ENCODE assay signal across 18 cellular contexts in genomic region chr17:64008830-64009229, GRCh38. TPM values are rescaled to one million over a fixed set of nuclear protein-coding genes. Genes with fewer than 3 reads are reported as not detected.
DNase-seq lines count a peak whose midpoint lies in the region; ATAC-seq, FAIRE-seq and TF ChIP-seq lines count a peak whose summit lies in the region.
"Had no signal": no experiment of that assay in that cellular context is flagged by ENCODE, and none has a peak within 500 bp of the region (broad histone marks: within the 10 kb centered on the region; RNA-seq: fewer than 3 reads in every experiment).

No MANE protein-coding gene starts in this region.

- TF ChIP-seq POLR2A in K562 (conservative IDR thresholded peaks at IDR 0.05), result no peak
- no peak for TF ChIP-seq POLR2A in H54 (IDR thresholded peaks at IDR 0.05; ENCODE audit: low read depth, low read length)
- no peak for TF ChIP-seq POLR2A in ovary (IDR thresholded peaks at IDR 0.05)

- H3K4me3 ChIP-seq in ACC112 (ENCODE audit: low read depth, low read length) (no peak overlapping the region), BLaER1 (no peak overlapping the region), K562 (no peak overlapping the region), ovary (no peak overlapping the region)
- H3K4me3 ChIP-seq: smooth muscle cell had no signal

- DNase-seq in K562 (ENCODE audit: extremely low read depth in 1 of 4, low spot score in 3 of 4) (no peak), H54 (ENCODE audit: insufficient read length, low spot score) (no peak), ovary (no peak)
- DNase-seq in naive thymus-derived CD8-positive, alpha-beta T cell, result peak in 1 of 10 donors; percentile 2
- DNase-seq: activated B cell treated with CpG ODN at 0.5 μM for 24 hours, brain microvascular endothelial cell, foreskin melanocyte, mesendoderm, NCI-H1694, NCI-H446 treated with DMSO at 0.1 percent for 48 hours, occipital lobe, substantia nigra had no signal

- H3K4me2 ChIP-seq in BLaER1 (peak overlapping the region; percentile 91), K562 (ENCODE audit: insufficient read depth, low read length) (no peak overlapping the region)
- H3K4me2 ChIP-seq: smooth muscle cell had no signal

- peak overlapping the region in 5 of 10 donors; percentile 18 to 63 (median 40) for H3K4me3 Mint-ChIP-seq in naive thymus-derived CD8-positive, alpha-beta T cell
- H3K4me3 Mint-ChIP-seq: activated B cell treated with CpG ODN at 0.5 μM for 24 hours; activated T-helper 1 cell treated with anti-CD3 and anti-CD28 coated beads, Interleukin-12 subunit alpha, Interleukin-12 subunit beta, Interleukin-2, Interleukin-4 antibody, amounts not matched to agents 30 ng/mL and 10 ng/mL and 1 ng/mL, durations not matched to agents 14 hours and 24 hours and 36 hours had no signal

- TF ChIP-seq CTCF in K562 (IDR thresholded peaks at IDR 0.05 in 2 of 3, conservative IDR thresholded peaks at IDR 0.05 in 1 of 3; ENCODE audit: insufficient read depth in 2 of 3, low read depth in 1 of 3, low read length in 3 of 3) (no peak), ovary (IDR thresholded peaks at IDR 0.05) (no peak)

- H3K36me3 ChIP-seq in ACC112 (ENCODE audit: insufficient read depth, low read length) (no peaks in the 10 kb centered on the region), BLaER1 (peaks cover 78% of the 10 kb centered on the region), K562 (ENCODE audit: control insufficient read depth, insufficient read depth, low read length) (peaks cover 17% of the 10 kb centered on the region), ovary (no peaks in the 10 kb centered on the region)
- H3K36me3 ChIP-seq: brain microvascular endothelial cell had no signal

- H3K27ac ChIP-seq in ACC112 (ENCODE audit: low read depth, low read length) (peak overlapping the region; percentile 38; the same call in 1 of the 2 replicates), BLaER1 (peak overlapping the region; percentile 80), K562 (ENCODE audit: extremely low read depth, low read depth, low read length) (no peak overlapping the region), ovary (no peak overlapping the region)
- H3K27ac ChIP-seq: brain microvascular endothelial cell, HL-60 had no signal

- H3K27me3 Mint-ChIP-seq in naive thymus-derived CD8-positive, alpha-beta T cell, result no peaks in the 10 kb centered on the region
- H3K27me3 Mint-ChIP-seq: activated B cell treated with CpG ODN at 0.5 μM for 24 hours had no signal

- no peaks in the 10 kb centered on the region for H3K9me1 ChIP-seq in K562 (ENCODE audit: control insufficient read depth, insufficient read depth, low read length)

- FAIRE-seq in K562 (lab: Jason Lieb, UNC) (no peak), H54 (lab: Jason Lieb, UNC) (no peak)

- ATAC-seq in K562 (no peak), GM19395 (IDR thresholded peaks at IDR 0.05; ENCODE audit: unreplicated experiment) (no peak)
- no peak for ATAC-seq in naive thymus-derived CD8-positive, alpha-beta T cell

- H3K9ac ChIP-seq in BLaER1 (0 out of 2 replicates have a peak overlapping the region, but pooled peaks have one; percentile 42), K562 (ENCODE audit: insufficient read depth in 1 of 2, low read depth in 2 of 2, low read length in 2 of 2) (no peak overlapping the region)

- no peak for TF ChIP-seq RAD21 in K562 (CRISPR knock-in tag; conservative IDR thresholded peaks at IDR 0.05 in 1 of 2, IDR thresholded peaks at IDR 0.05 in 1 of 2)

- peaks cover 0 to 75% (median 17%) of the 10 kb centered on the region in 3 donors for H3K36me3 Mint-ChIP-seq in naive thymus-derived CD8-positive, alpha-beta T cell

- 84% methylated on average over 4 of the region's 4 CpGs for WGBS in K562 (ENCODE audit: insufficient coverage, low coverage, missing lambda C conversion rate)
- WGBS in ovary, 3 donors, result 69 to 77% (median 71%) methylated on average over 4 of the region's 4 CpGs

- TF ChIP-seq EP300 in K562 (IDR thresholded peaks at IDR 0.05; ENCODE audit: low read length) (no peak), ovary (IDR thresholded peaks at IDR 0.05) (no peak)

- POLR2A ChIA-PET in K562 (lab: Yijun Ruan, JAX), result interaction anchor here (0.6 kb wide), 1 partner anchor 245 kb away, joined by 3 read pairs; no protein-coding TSS in a partner anchor
- POLR2A ChIA-PET in naive thymus-derived CD8-positive, alpha-beta T cell (lab: Charles Lee), result interaction anchor here (2.1 kb wide), 1 partner anchor 11 kb away, joined by 9 read pairs; the partner anchor contains the start of gene ICAM2

- H3K79me2 ChIP-seq in ACC112 (ENCODE audit: control insufficient read depth, insufficient read depth, low read length, unreplicated experiment) (no peaks in the 10 kb centered on the region), K562 (ENCODE audit: control insufficient read depth, insufficient read depth, low read length) (peaks cover 22% of the 10 kb centered on the region)

- H3K27me3 ChIP-seq in ACC112 (ENCODE audit: insufficient read depth, low read length), result no peaks in the 10 kb centered on the region
- no peaks in the 10 kb centered on the region for H3K27me3 ChIP-seq in BLaER1
- H3K27me3 ChIP-seq in K562 (ENCODE audit: control insufficient read depth in 2 of 2, insufficient read depth in 2 of 2, low read length in 2 of 2), result no peaks in the 10 kb centered on the region
- no peaks in the 10 kb centered on the region for H3K27me3 ChIP-seq in ovary
- H3K27me3 ChIP-seq: brain microvascular endothelial cell had no signal

- H3K9me3 ChIP-seq in BLaER1 (peaks cover 5% of the 10 kb centered on the region; the same call in 1 of the 2 replicates), K562 (replicated peaks; ENCODE audit: control insufficient read depth, insufficient read depth, low read depth, low read length) (no peaks in the 10 kb centered on the region), ovary (no peaks in the 10 kb centered on the region)

- H3K4me1 ChIP-seq in ACC112 (ENCODE audit: control insufficient read depth, insufficient read depth, low read length, unreplicated experiment) (peaks cover 49% of the 10 kb centered on the region), BLaER1 (peaks cover 93% of the 10 kb centered on the region), K562 (replicated peaks in 1 of 2; ENCODE audit: control insufficient read depth in 2 of 2, insufficient read depth in 2 of 2, low read length in 2 of 2) (peaks cover 19 to 36% of the 10 kb centered on the region in 2 experiments), ovary (ENCODE audit: insufficient read depth) (no peaks in the 10 kb centered on the region)

- H3K9me3 Mint-ChIP-seq in naive thymus-derived CD8-positive, alpha-beta T cell, result no peaks in the 10 kb centered on the region
- H3K9me3 Mint-ChIP-seq: activated B cell treated with CpG ODN at 0.5 μM for 24 hours; activated T-helper 1 cell treated with anti-CD3 and anti-CD28 coated beads, Interleukin-12 subunit alpha, Interleukin-12 subunit beta, Interleukin-2, Interleukin-4 antibody, amounts not matched to agents 30 ng/mL and 10 ng/mL and 1 ng/mL, durations not matched to agents 14 hours and 24 hours and 36 hours had no signal

- no peak overlapping the region for H2AFZ ChIP-seq in ACC112 (ENCODE audit: low read length, unreplicated experiment)
- no peak overlapping the region for H2AFZ ChIP-seq in K562 (ENCODE audit: low read depth, low read length)

- H3K27ac Mint-ChIP-seq in naive thymus-derived CD8-positive, alpha-beta T cell, result peak overlapping the region in 8 of 10 donors; percentile 40 to 97 (median 68)
- H3K27ac Mint-ChIP-seq: activated T-helper 1 cell treated with anti-CD3 and anti-CD28 coated beads, Interleukin-12 subunit alpha, Interleukin-12 subunit beta, Interleukin-2, Interleukin-4 antibody, amounts not matched to agents 30 ng/mL and 10 ng/mL and 1 ng/mL, durations not matched to agents 14 hours and 24 hours and 36 hours had no signal

- CTCF ChIA-PET in K562 (lab: Yijun Ruan, JAX; ENCODE audit: low intra/inter-chr PET ratio), result no interaction called here

- peaks cover 93% of the 10 kb centered on the region for H4K20me1 ChIP-seq in BLaER1
- no peaks in the 10 kb centered on the region for H4K20me1 ChIP-seq in K562 (replicated peaks; ENCODE audit: control insufficient read depth, insufficient read depth, low read length)

- no TSS peak for BruUV-seq in K562 (replicated peaks; lab: Mats Ljungman, UMichigan)

- peaks cover 31 to 81% (median 74%) of the 10 kb centered on the region in 4 donors for H3K4me1 Mint-ChIP-seq in naive thymus-derived CD8-positive, alpha-beta T cell

- in situ Hi-C loops in K562 (cut with MboI), result no loop called here

- intact Hi-C loops in K562 (cut with micrococcal nuclease), result no loop called here
- intact Hi-C loops in ovary (cut with DNase I), result no loop called here

RNA-seq across cellular contexts. Expression of gene PRR29, which starts 10.7 kb away (rescaled TPM):
- total RNA-seq in K562 (2011; cell fraction: chromatin; rRNA removed; ENCODE audit: low replicate concordance), result 0.42 and 1.0 TPM in 2 replicates
- 0.26 and 0.67 TPM in 2 replicates for total RNA-seq in K562 (2011; cell fraction: nucleolus; rRNA removed)
- total RNA-seq in K562 (2011; cell fraction: nucleoplasm; rRNA removed), result 0.22 TPM in 1 of 2 replicates, not detected in the other
- total RNA-seq in K562 (2014; rRNA removed), result not detected in 2 replicates
- total RNA-seq in K562 (2014; rRNA removed; fragmentation: Illumina TruSeq; extraction: Trizol), result not detected in 2 replicates
- not detected in 2 replicates for total RNA-seq in K562 (2015; rRNA removed; fragmentation: Illumina TruSeq; extraction: Trizol)
- 0.04 TPM in 1 of 2 replicates, not detected in the other for total RNA-seq in K562 (2021)
- polyA plus RNA-seq in K562 (2011; rRNA removed), result not detected in 2 replicates
- 0.12 TPM in 1 of 2 replicates, not detected in the other for polyA plus RNA-seq in K562 (2011; cell fraction: cytosol; rRNA removed)
- 0.18 and 0.55 TPM in 2 replicates for polyA plus RNA-seq in K562 (2011; cell fraction: nucleus; rRNA removed)
- 2.3 and 2.6 TPM in 2 replicates for polyA plus RNA-seq in K562 (2012)
- polyA plus RNA-seq in K562 (2014; fragmentation: Illumina TruSeq; extraction: Trizol), result 0.10 and 0.18 TPM in 2 replicates
- under 1 TPM; 0.08 to 0.20 TPM for polyA plus RNA-seq in K562 (2014; fragmentation: Nextera tagmentation; extraction: Ambion mirVana)
- polyA plus RNA-seq in K562 (2014; rRNA removed), result 0.11 and 0.58 TPM in 2 replicates
- not detected in 2 replicates for polyA minus RNA-seq in K562 (2011; rRNA and poly(A)+ RNA removed)
- polyA minus RNA-seq in K562 (2011; cell fraction: cytosol; rRNA and poly(A)+ RNA removed), result not detected in 2 replicates
- polyA minus RNA-seq in K562 (2011; cell fraction: nucleus; rRNA and poly(A)+ RNA removed), result 0.27 and 0.44 TPM in 2 replicates
- total RNA-seq in naive thymus-derived CD8-positive, alpha-beta T cell, result under 1 TPM in 1 of 2 experiments, not detected in 1; 0.30 TPM
- polyA plus RNA-seq in naive thymus-derived CD8-positive, alpha-beta T cell, result 1 to 10 TPM; 3.4 to 4.6 (median 3.7) TPM
- 10 to 100 TPM in 1 of 7 donors, 1 to 10 TPM in 4, under 1 TPM in 1, not detected in 1; 0.20 to 58.5 (median 2.1) TPM for total RNA-seq in ovary
- under 1 TPM; 0.05 to 0.45 TPM for polyA plus RNA-seq in ovary
- total RNA-seq: activated B cell treated with CpG ODN at 0.5 μM for 24 hours, smooth muscle cell had no signal

RNA-seq across cellular contexts. Expression of gene ICAM2, which starts 11.6 kb away (rescaled TPM):
- 34.7 and 120 TPM in 2 replicates for total RNA-seq in K562 (2011; cell fraction: chromatin; rRNA removed; ENCODE audit: low replicate concordance)
- total RNA-seq in K562 (2011; cell fraction: nucleolus; rRNA removed), result 149 and 167 TPM in 2 replicates
- total RNA-seq in K562 (2011; cell fraction: nucleoplasm; rRNA removed), result 100 and 105 TPM in 2 replicates
- total RNA-seq in K562 (2014; rRNA removed) (56.9 and 85.3 TPM in 2 replicates), K562 (2014; rRNA removed; fragmentation: Illumina TruSeq; extraction: Trizol) (28.3 and 42.2 TPM in 2 replicates), K562 (2015; rRNA removed; fragmentation: Illumina TruSeq; extraction: Trizol) (59.0 and 60.6 TPM in 2 replicates), K562 (2021) (60.6 and 65.4 TPM in 2 replicates), ovary (10 to 100 TPM in 5 of 7 donors, 1 to 10 TPM in 2; 6.8 to 29.0 (median 17.4) TPM)
- polyA plus RNA-seq in K562 (2011; rRNA removed) (51.0 and 64.1 TPM in 2 replicates), K562 (2014; fragmentation: Illumina TruSeq; extraction: Trizol) (89.4 and 91.6 TPM in 2 replicates), K562 (2014; fragmentation: Nextera tagmentation; extraction: Ambion mirVana) (10 to 100 TPM; 37.9 to 68.1 TPM), K562 (2014; rRNA removed) (70.5 and 78.0 TPM in 2 replicates), ovary (10 to 100 TPM; 25.1 to 34.2 TPM)
- 80.3 and 166 TPM in 2 replicates for polyA plus RNA-seq in K562 (2011; cell fraction: cytosol; rRNA removed)
- 42.4 and 69.3 TPM in 2 replicates for polyA plus RNA-seq in K562 (2011; cell fraction: nucleus; rRNA removed)
- polyA plus RNA-seq in K562 (2012), result 53.4 and 87.2 TPM in 2 replicates
- 33.3 and 54.4 TPM in 2 replicates for polyA minus RNA-seq in K562 (2011; rRNA and poly(A)+ RNA removed)
- 23.3 and 26.8 TPM in 2 replicates for polyA minus RNA-seq in K562 (2011; cell fraction: cytosol; rRNA and poly(A)+ RNA removed)
- 50.1 and 59.2 TPM in 2 replicates for polyA minus RNA-seq in K562 (2011; cell fraction: nucleus; rRNA and poly(A)+ RNA removed)
- total RNA-seq in naive thymus-derived CD8-positive, alpha-beta T cell, result 10 to 100 TPM; 89.2 to 89.3 TPM
- 100 to 1,000 TPM; 218 to 306 (median 289) TPM for polyA plus RNA-seq in naive thymus-derived CD8-positive, alpha-beta T cell
- total RNA-seq: smooth muscle cell had no signal

RNA-seq across cellular contexts. Expression of gene SCN4A, which starts 36.1 kb away (rescaled TPM):
- total RNA-seq in K562 (2011; cell fraction: chromatin; rRNA removed; ENCODE audit: low replicate concordance), result 2.2 and 9.7 TPM in 2 replicates
- total RNA-seq in K562 (2011; cell fraction: nucleolus; rRNA removed), result 4.7 and 5.7 TPM in 2 replicates
- total RNA-seq in K562 (2011; cell fraction: nucleoplasm; rRNA removed), result 2.8 and 3.1 TPM in 2 replicates
- total RNA-seq in K562 (2014; rRNA removed) (1.6 and 1.8 TPM in 2 replicates), K562 (2014; rRNA removed; fragmentation: Illumina TruSeq; extraction: Trizol) (0.73 and 1.4 TPM in 2 replicates), K562 (2015; rRNA removed; fragmentation: Illumina TruSeq; extraction: Trizol) (0.08 and 0.29 TPM in 2 replicates), K562 (2021) (1.1 and 1.4 TPM in 2 replicates), ovary (1 to 10 TPM in 1 of 7 donors, under 1 TPM in 5, not detected in 1; 0.27 to 2.5 (median 0.60) TPM)
- polyA plus RNA-seq in K562 (2011; rRNA removed) (0.50 and 0.60 TPM in 2 replicates), K562 (2014; fragmentation: Illumina TruSeq; extraction: Trizol) (1.9 and 4.6 TPM in 2 replicates), K562 (2014; fragmentation: Nextera tagmentation; extraction: Ambion mirVana) (1 to 10 TPM; 1.7 to 2.6 TPM), K562 (2014; rRNA removed) (0.54 and 2.1 TPM in 2 replicates), ovary (under 1 TPM; 0.67 to 0.75 TPM)
- 0.21 and 0.37 TPM in 2 replicates for polyA plus RNA-seq in K562 (2011; cell fraction: cytosol; rRNA removed)
- 0.91 and 1.9 TPM in 2 replicates for polyA plus RNA-seq in K562 (2011; cell fraction: nucleus; rRNA removed)
- polyA plus RNA-seq in K562 (2012), result 0.78 and 3.2 TPM in 2 replicates
- 1.5 and 2.6 TPM in 2 replicates for polyA minus RNA-seq in K562 (2011; rRNA and poly(A)+ RNA removed)
- polyA minus RNA-seq in K562 (2011; cell fraction: cytosol; rRNA and poly(A)+ RNA removed), result not detected in 2 replicates
- 3.4 and 4.6 TPM in 2 replicates for polyA minus RNA-seq in K562 (2011; cell fraction: nucleus; rRNA and poly(A)+ RNA removed)
- total RNA-seq in naive thymus-derived CD8-positive, alpha-beta T cell, result under 1 TPM; 0.05 to 0.22 TPM
- not detected for polyA plus RNA-seq in naive thymus-derived CD8-positive, alpha-beta T cell
- total RNA-seq: occipital lobe had no signal
- polyA plus RNA-seq: smooth muscle cell had no signal

Comparison
In these comparisons a context has a peak if more than half of its experiments do, and no peak if none do; other contexts are left out.
1. H3K27ac ChIP-seq: peak in ACC112 (single experiment) and BLaER1 (single experiment); none in K562 (single experiment) and ovary (0 of 2).